In the genomic region with DNA sequence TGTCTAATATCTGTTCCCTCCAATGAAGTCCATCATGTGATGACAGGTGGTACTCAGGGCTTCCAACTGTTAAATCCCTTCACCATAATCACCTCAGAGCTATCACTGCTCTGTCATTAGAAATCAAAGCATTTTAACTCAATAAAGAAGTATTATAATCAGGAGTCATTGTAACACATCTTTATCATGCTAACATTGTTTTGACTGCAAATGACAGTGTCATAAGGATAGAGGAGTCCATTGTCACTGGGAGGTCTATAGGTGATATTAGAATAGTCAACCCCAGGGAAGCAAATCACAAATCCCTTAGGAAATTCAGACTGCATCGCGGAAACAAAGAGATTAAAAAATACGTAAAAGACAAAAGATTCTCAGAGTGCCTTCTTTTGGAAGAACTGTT, we compare ENCODE assay signal across 29 cellular contexts. TPM values are rescaled to one million over a fixed set of nuclear protein-coding genes. Genes with fewer than 3 reads are reported as not detected.
"Had no signal": no experiment of that assay in that cellular context is flagged by ENCODE, and none has a peak within 500 bp of the region (broad histone marks: within the 10 kb centered on the region; RNA-seq: fewer than 3 reads in every experiment).

No MANE protein-coding gene starts in this region.

- H3K27me3 ChIP-seq: adrenal gland, body of pancreas, esophagus muscularis mucosa, foreskin keratinocyte, gastrocnemius medialis, heart right ventricle, hepatocyte had no signal

- H3K79me2 ChIP-seq: hepatocyte had no signal

- H2AFZ ChIP-seq: hepatocyte had no signal

- DNase-seq: activated CD4-positive, alpha-beta T cell treated with anti-CD3 and anti-CD28 coated beads for 1 hour; activated CD4-positive, alpha-beta T cell treated with anti-CD3 and anti-CD28 coated beads for 4 hours; activated CD4-positive, alpha-beta T cell treated with anti-CD3 and anti-CD28 coated beads, Interleukin-2, amount 10 ng/mL, durations not matched to agents 7 days and 5 days; activated CD4-positive, alpha-beta T cell treated with anti-CD3 and anti-CD28 coated beads, Interleukin-2, amount 50 U/mL, for 48 hours; activated CD8-positive, alpha-beta memory T cell treated with anti-CD3 and anti-CD28 coated beads for 24 hours; activated CD8-positive, alpha-beta memory T cell treated with anti-CD3 and anti-CD28 coated beads, Interleukin-2, amount 50 U/mL, for 4 hours; activated CD8-positive, alpha-beta T cell treated with anti-CD3 and anti-CD28 coated beads for 36 hours; activated effector memory CD4-positive, alpha-beta T cell treated with anti-CD3 and anti-CD28 coated beads, Interleukin-2, amount 50 U/mL, for 16 hours; activated naive CD4-positive, alpha-beta T cell treated with anti-CD3 and anti-CD28 coated beads for 36 hours; activated naive CD8-positive, alpha-beta T cell treated with anti-CD3 and anti-CD28 coated beads for 36 hours; activated naive CD8-positive, alpha-beta T cell treated with anti-CD3 and anti-CD28 coated beads, Interleukin-2, amount 50 U/mL, for 24 hours; activated T-cell treated with anti-CD3 and anti-CD28 coated beads, Interleukin-2, amount 50 U/mL, for 1 hour; activated T-cell treated with anti-CD3 and anti-CD28 coated beads, Interleukin-2, amount 50 U/mL, for 48 hours; adrenal gland; amygdala; aorta; body of pancreas; caudate nucleus; cortex of kidney; dermis blood vessel endothelial cell; effector CD4-positive, alpha-beta T cell; effector memory CD8-positive, alpha-beta T cell; erythroblast; foreskin keratinocyte; gastrocnemius medialis; heart right ventricle; T-helper 2 cell had no signal

- H3K36me3 ChIP-seq: adrenal gland, esophagus muscularis mucosa, gastrocnemius medialis, heart right ventricle had no signal

- H3K4me2 ChIP-seq: hepatocyte had no signal

- H3K4me3 ChIP-seq: adrenal gland, body of pancreas, esophagus muscularis mucosa, gastrocnemius medialis, heart right ventricle, hepatocyte had no signal

- H3K9me3 ChIP-seq: adrenal gland, body of pancreas, esophagus muscularis mucosa, gastrocnemius medialis, heart right ventricle had no signal

- ATAC-seq: activated CD8-positive, alpha-beta T cell treated with anti-CD3 and anti-CD28 coated beads for 36 hours; activated naive CD8-positive, alpha-beta T cell treated with anti-CD3 and anti-CD28 coated beads, Interleukin-2, amount 50 U/mL, for 24 hours; body of pancreas; effector memory CD8-positive, alpha-beta T cell; foreskin keratinocyte; gastrocnemius medialis; heart right ventricle had no signal

- H3K27ac ChIP-seq: adrenal gland, body of pancreas, esophagus muscularis mucosa, foreskin keratinocyte, gastrocnemius medialis, heart right ventricle, hepatocyte had no signal

RNA-seq across cellular contexts. Expression of a gene that starts 30.8 kb away (rescaled TPM):
- polyA plus RNA-seq: adrenal gland, aorta, foreskin keratinocyte, heart right ventricle, hepatocyte had no signal
